In the genomic region with DNA sequence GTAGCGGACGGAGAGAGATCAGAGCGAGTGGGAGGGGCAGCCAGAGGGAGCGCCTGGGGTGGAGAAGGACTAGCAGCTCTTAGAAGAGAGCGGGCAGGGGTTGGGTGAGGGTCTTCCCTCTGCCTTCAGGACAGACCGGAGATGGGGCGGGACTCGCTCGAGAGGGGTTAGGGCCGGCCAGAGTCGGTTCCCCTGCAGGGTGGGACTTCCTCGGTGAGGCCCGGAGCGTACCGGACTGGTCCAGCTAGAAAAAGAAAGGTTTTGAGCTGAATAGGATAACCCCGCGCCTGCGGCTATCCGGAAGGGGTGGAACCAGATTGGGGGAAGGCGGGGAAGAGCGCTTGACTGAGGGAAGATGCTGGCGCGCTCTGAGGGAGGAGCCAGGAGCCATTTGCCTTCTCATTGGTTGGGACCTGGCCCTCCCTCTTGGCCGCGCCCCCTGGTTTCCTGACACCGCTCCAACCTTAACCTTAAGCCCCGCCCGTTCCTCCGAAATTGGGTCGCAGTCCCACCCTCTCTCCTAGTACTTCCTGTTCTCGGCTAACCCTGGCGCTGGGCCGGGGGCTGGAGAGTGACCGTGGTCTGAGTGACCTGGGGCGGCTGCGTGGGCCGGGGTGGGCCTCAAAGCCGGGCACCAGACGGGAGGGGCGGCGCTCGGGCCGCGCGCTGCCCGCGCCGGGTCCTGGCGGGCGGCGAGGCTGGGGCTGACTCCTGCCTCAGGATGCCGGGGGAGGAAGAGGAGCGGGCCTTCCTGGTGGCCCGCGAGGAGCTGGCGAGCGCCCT, we compare ENCODE assay signal across 8 cellular contexts. TPM values are rescaled to one million over a fixed set of nuclear protein-coding genes. Genes with fewer than 3 reads are reported as not detected.
DNase-seq lines count a peak whose midpoint lies in the region; ATAC-seq and TF ChIP-seq lines count a peak whose summit lies in the region.

A gene (plus strand): TSS at position 521 of the 783 bp plus-strand sequence. CDS start 201 bp downstream, at position 722.

- peaks cover 23% of the 10 kb centered on the region for H3K36me3 ChIP-seq in cardiac muscle cell

- H3K4me1 Mint-ChIP-seq in activated naive CD8-positive, alpha-beta T cell treated with anti-CD3 and anti-CD28 coated beads, Interleukin-2, amount 50 U/mL, for 24 hours: peaks cover 59% of the 10 kb centered on the region
- H3K4me1 Mint-ChIP-seq in type B pancreatic cell (ENCODE audit: unreplicated experiment): peaks cover 32% of the 10 kb centered on the region

- peak within 1 kb of the TSS; percentile 96 for H3K4me3 ChIP-seq in GM12865 (ENCODE audit: low read depth, low read length)
- peak within 1 kb of the TSS; percentile 53 for H3K4me3 ChIP-seq in cardiac muscle cell

- H3K9me3 Mint-ChIP-seq in activated naive CD8-positive, alpha-beta T cell treated with anti-CD3 and anti-CD28 coated beads, Interleukin-2, amount 50 U/mL, for 24 hours: no peaks in the 10 kb centered on the region
- H3K9me3 Mint-ChIP-seq in type B pancreatic cell: no peaks in the 10 kb centered on the region

- TF ChIP-seq CTCF in GM12865 (IDR thresholded peaks at IDR 0.05; ENCODE audit: insufficient read depth, low read depth, low read length, missing control alignments) (no peak), cardiac muscle cell (IDR thresholded peaks at IDR 0.05; ENCODE audit: low read depth, low read length) (no peak), type B pancreatic cell (conservative IDR thresholded peaks at IDR 0.05) (no peak)

- H3K36me3 Mint-ChIP-seq in activated naive CD8-positive, alpha-beta T cell treated with anti-CD3 and anti-CD28 coated beads, Interleukin-2, amount 50 U/mL, for 24 hours (ENCODE audit: low read depth): peaks cover 61% of the 10 kb centered on the region
- peaks cover 9% of the 10 kb centered on the region for H3K36me3 Mint-ChIP-seq in type B pancreatic cell

- H3K27me3 ChIP-seq in cardiac muscle cell: no peaks in the 10 kb centered on the region

- H3K4me3 Mint-ChIP-seq in activated naive CD8-positive, alpha-beta T cell treated with anti-CD3 and anti-CD28 coated beads, Interleukin-2, amount 50 U/mL, for 24 hours: peak within 1 kb of the TSS; percentile 95
- H3K4me3 Mint-ChIP-seq in type B pancreatic cell: peak within 1 kb of the TSS; percentile 98

- peak within 1 kb of the TSS; percentile 69 for H3K27ac ChIP-seq in cardiac muscle cell

- peak; percentile 78 for ATAC-seq in HG02763 (IDR thresholded peaks at IDR 0.05; ENCODE audit: unreplicated experiment)
- peak; percentile 87 for ATAC-seq in activated naive CD8-positive, alpha-beta T cell treated with anti-CD3 and anti-CD28 coated beads, Interleukin-2, amount 50 U/mL, for 24 hours

- peaks cover 10% of the 10 kb centered on the region for H3K4me1 ChIP-seq in cardiac muscle cell (ENCODE audit: low read depth)

- H3K27ac Mint-ChIP-seq in activated naive CD8-positive, alpha-beta T cell treated with anti-CD3 and anti-CD28 coated beads, Interleukin-2, amount 50 U/mL, for 24 hours: peak within 1 kb of the TSS; percentile 99
- H3K27ac Mint-ChIP-seq in type B pancreatic cell: peak within 1 kb of the TSS; percentile 92

- H3K27me3 Mint-ChIP-seq in activated naive CD8-positive, alpha-beta T cell treated with anti-CD3 and anti-CD28 coated beads, Interleukin-2, amount 50 U/mL, for 24 hours: no peaks in the 10 kb centered on the region
- no peaks in the 10 kb centered on the region for H3K27me3 Mint-ChIP-seq in type B pancreatic cell

- DNase-seq in GM12865 (ENCODE audit: low read depth): peak; percentile 99
- peak; percentile 90 for DNase-seq in NCI-H1417 treated with DMSO at 0.1 percent for 48 hours (lab: John Stamatoyannopoulos, UW)
- DNase-seq in SW480 (ENCODE audit: low spot score): peak; percentile 97
- DNase-seq in activated naive CD8-positive, alpha-beta T cell treated with anti-CD3 and anti-CD28 coated beads, Interleukin-2, amount 50 U/mL, for 24 hours: peak; percentile 99
- peak; percentile 99 for DNase-seq in cardiac muscle cell (ENCODE audit: low read depth in 1 of 2, low spot score in 1 of 2)
- peak; percentile 99 for DNase-seq in pons (ENCODE audit: low spot score)
- DNase-seq in type B pancreatic cell (ENCODE audit: extremely low spot score, unreplicated experiment): peak; percentile 95

- no peaks in the 10 kb centered on the region for H3K9me3 ChIP-seq in cardiac muscle cell (ENCODE audit: low read depth)

RNA-seq across cellular contexts. Expression of the gene that starts here (rescaled TPM):
- total RNA-seq in cardiac muscle cell (81.0 and 134 TPM in 2 replicates), type B pancreatic cell (ENCODE audit: low replicate concordance) (68.6 and 78.4 TPM in 2 replicates)
- polyA plus RNA-seq in cardiac muscle cell: 42.1 and 44.9 TPM in 2 replicates

Comparison
In these comparisons a context has a peak if more than half of its experiments do, and no peak if none do; other contexts are left out.
1. Peak in every context shown above with its lines: DNase-seq, ATAC-seq, H3K4me3 ChIP-seq and H3K27ac ChIP-seq.